8 cellular contexts compared by ENCODE assay signal in genomic region chr2:130195089-130195635, GRCh38. TPM values are rescaled to one million over a fixed set of nuclear protein-coding genes. Genes with fewer than 3 reads are reported as not detected.
DNase-seq lines count a peak whose midpoint lies in the region; ATAC-seq, FAIRE-seq and TF ChIP-seq lines count a peak whose summit lies in the region.
"Not testable (repeated sequence)": the region's sequence is repeated elsewhere in the genome, so short reads cannot be mapped to it uniquely, and the experiment has no call there.
"Had no signal": no experiment of that assay in that cellular context is flagged by ENCODE, and none has a peak within 500 bp of the region (broad histone marks: within the 10 kb centered on the region; RNA-seq: fewer than 3 reads in every experiment).

No MANE protein-coding gene starts in this region.

- not testable (repeated sequence) for H3K9me3 Mint-ChIP-seq in activated naive CD8-positive, alpha-beta T cell treated with anti-CD3 and anti-CD28 coated beads, Interleukin-2, amount 50 U/mL, for 24 hours

- BruUV-seq in HepG2 (replicated peaks; lab: Mats Ljungman, UMichigan): not testable (repeated sequence)

- 49 to 60% (median 55%) methylated on average over 7 to 9 of the region's 9 CpGs for WGBS in heart left ventricle, 4 donors
- WGBS in HepG2 (ENCODE audit: low lambda C conversion rate): 56% methylated on average over 9 of the region's 9 CpGs

- CTCF ChIA-PET in HepG2 (lab: Yijun Ruan, JAX; ENCODE audit: low intra/inter-chr PET ratio, low total read pairs): not testable (repeated sequence)

- H3K27ac ChIP-seq in heart left ventricle: peak overlapping the region in 5 of 12 donors; percentile 24 to 87 (median 74)
- H3K27ac ChIP-seq in HepG2 (ENCODE audit: extremely low read length, insufficient read depth, low read length): not testable (repeated sequence)

- not testable (repeated sequence) for H3K27me3 Mint-ChIP-seq in activated naive CD8-positive, alpha-beta T cell treated with anti-CD3 and anti-CD28 coated beads, Interleukin-2, amount 50 U/mL, for 24 hours

- TF ChIP-seq CTCF in LNCaP clone FGC (IDR thresholded peaks at IDR 0.05; ENCODE audit: control insufficient read depth, extremely low read depth, insufficient read depth); heart left ventricle (IDR thresholded peaks at IDR 0.05); HepG2 (CRISPR knock-in tag; IDR thresholded peaks at IDR 0.05): not testable (repeated sequence)

- H3K36me3 ChIP-seq in heart left ventricle; HepG2 (replicated peaks in 1 of 2; ENCODE audit: control insufficient read depth in 1 of 2, insufficient read depth in 2 of 2, low read length in 2 of 2): not testable (repeated sequence)

- H3K27ac Mint-ChIP-seq in activated naive CD8-positive, alpha-beta T cell treated with anti-CD3 and anti-CD28 coated beads, Interleukin-2, amount 50 U/mL, for 24 hours: not testable (repeated sequence)

- H3K4me2 ChIP-seq in HepG2 (ENCODE audit: low read depth, low read length): not testable (repeated sequence)

- not testable (repeated sequence) for TF ChIP-seq POLR2A in heart left ventricle (IDR thresholded peaks at IDR 0.05); HepG2 (IDR thresholded peaks at IDR 0.05; ENCODE audit: insufficient read depth in 1 of 2, low read depth in 2 of 2, low read length in 2 of 2)

- not testable (repeated sequence) for FAIRE-seq in HepG2 (lab: Jason Lieb, UNC)

- not testable (repeated sequence) for H3K4me3 Mint-ChIP-seq in activated naive CD8-positive, alpha-beta T cell treated with anti-CD3 and anti-CD28 coated beads, Interleukin-2, amount 50 U/mL, for 24 hours

- H3K27me3 ChIP-seq in heart left ventricle; HepG2 (ENCODE audit: control insufficient read depth in 1 of 2, insufficient read depth in 2 of 2, low read length in 2 of 2): not testable (repeated sequence)

- POLR2A ChIA-PET in HepG2 (lab: Yijun Ruan, JAX): not testable (repeated sequence)

- ATAC-seq in activated naive CD8-positive, alpha-beta T cell treated with anti-CD3 and anti-CD28 coated beads, Interleukin-2, amount 50 U/mL, for 24 hours: peak; percentile 44
- ATAC-seq in heart left ventricle: peak; percentile 72 to 82 (median 81)
- ATAC-seq in left ventricle myocardium superior: peak; percentile 81
- peak; percentile 7; the same call in 1 of the 3 replicates for ATAC-seq in HepG2
- peak; percentile 11 for ATAC-seq in stimulated activated naive CD8-positive, alpha-beta T cell treated with anti-CD3 and anti-CD28 coated beads, Interleukin-15, Interleukin-2, amounts not matched to agents 100 U/mL and 50 U/mL, for 24 hours

- H3K9me3 ChIP-seq in heart left ventricle; HepG2 (ENCODE audit: low read length): not testable (repeated sequence)

- not testable (repeated sequence) for H3K36me3 Mint-ChIP-seq in activated naive CD8-positive, alpha-beta T cell treated with anti-CD3 and anti-CD28 coated beads, Interleukin-2, amount 50 U/mL, for 24 hours (ENCODE audit: low read depth)

- H2AFZ ChIP-seq in HepG2 (ENCODE audit: low read length): not testable (repeated sequence)

- TF ChIP-seq RAD21 in HepG2 (CRISPR knock-in tag; IDR thresholded peaks at IDR 0.05): not testable (repeated sequence)

- H3K4me3 ChIP-seq in LNCaP clone FGC (ENCODE audit: low read depth, low read length); HepG2 (replicated peaks in 1 of 3; ENCODE audit: insufficient read depth in 1 of 3, low read depth in 2 of 3, low read length in 3 of 3): not testable (repeated sequence)
- peak overlapping the region in 1 of 12 donors; percentile 28 for H3K4me3 ChIP-seq in heart left ventricle

- in situ Hi-C loops in HepG2 (cut with HindIII; ENCODE audit: extremely low pct_ligation_motif_present, low pct_unique_long_range_greater_than_20kb): loop anchor here (25.0 kb wide), 1 partner anchor 1292 kb away; the partner anchor contains the start of genes MZT2A and TUBA3D

- peaks cover 0 to 10% (median 0%) of the 10 kb centered on the region in 12 donors for H3K4me1 ChIP-seq in heart left ventricle
- not testable (repeated sequence) for H3K4me1 ChIP-seq in HepG2 (ENCODE audit: insufficient read depth, low read length)

- peak; percentile 10 for DNase-seq in LNCaP clone FGC (ENCODE audit: low read depth)
- DNase-seq in activated naive CD8-positive, alpha-beta T cell treated with anti-CD3 and anti-CD28 coated beads, Interleukin-2, amount 50 U/mL, for 24 hours; heart left ventricle; left ventricle myocardium superior; HepG2 (ENCODE audit: low spot score); stimulated activated naive CD8-positive, alpha-beta T cell treated with anti-CD3 and anti-CD28 coated beads, Interleukin-15, Interleukin-2, amounts not matched to agents 100 U/mL and 50 U/mL, for 24 hours: not testable (repeated sequence)

- not testable (repeated sequence) for H3K9ac ChIP-seq in HepG2 (ENCODE audit: insufficient read depth, low read depth, low read length)

- intact Hi-C loops in heart left ventricle (cut with DNase I); left ventricle myocardium superior (cut with micrococcal nuclease); HepG2 (cut with micrococcal nuclease; ENCODE audit: unreplicated experiment): not testable (repeated sequence)

- not testable (repeated sequence) for H3K79me2 ChIP-seq in HepG2 (ENCODE audit: insufficient read depth, low read length)

- not testable (repeated sequence) for H4K20me1 ChIP-seq in HepG2 (ENCODE audit: insufficient read depth, low read length)

- TF ChIP-seq EP300 in HepG2 (IDR thresholded peaks at IDR 0.05; ENCODE audit: low read depth in 2 of 2, low read length in 2 of 2); HepG2 (CRISPR knock-in tag; IDR thresholded peaks at IDR 0.05; ENCODE audit: borderline replicate concordance): not testable (repeated sequence)

- not testable (repeated sequence) for H3K4me1 Mint-ChIP-seq in activated naive CD8-positive, alpha-beta T cell treated with anti-CD3 and anti-CD28 coated beads, Interleukin-2, amount 50 U/mL, for 24 hours

RNA-seq across cellular contexts. Expression of gene TUBA3E, which starts 3.1 kb away (rescaled TPM):
- total RNA-seq in heart left ventricle: 100 to 1,000 TPM in 2 of 9 donors, 10 to 100 TPM in 3, 1 to 10 TPM in 4; 2.8 to 117 (median 44.7) TPM
- polyA plus RNA-seq in heart left ventricle: 100 to 1,000 TPM in 1 of 2 donors, 10 to 100 TPM in 1; 69.5 to 325 TPM
- 60.2 TPM for total RNA-seq in left ventricle myocardium superior
- not detected in 2 replicates for total RNA-seq in HepG2 (2016; rRNA removed; fragmentation: Illumina TruSeq; extraction: Trizol)
- total RNA-seq in HepG2 (2016; cell fraction: cytosol; rRNA removed; fragmentation: Illumina TruSeq; extraction: Trizol; ENCODE audit: low read depth): not detected in 2 replicates
- total RNA-seq in HepG2 (2016; cell fraction: insoluble cytoplasmic fraction; rRNA removed; fragmentation: Illumina TruSeq; extraction: Trizol): not detected in 2 replicates
- not detected in 2 replicates for total RNA-seq in HepG2 (2016; cell fraction: membrane; rRNA removed; fragmentation: Illumina TruSeq; extraction: Trizol)
- not detected in 2 replicates for total RNA-seq in HepG2 (2016; cell fraction: nucleus; rRNA removed; fragmentation: Illumina TruSeq; extraction: Trizol)
- polyA plus RNA-seq in HepG2 (2011; rRNA removed): not detected in 2 replicates
- polyA plus RNA-seq in HepG2 (2011; cell fraction: cytosol; rRNA removed): not detected in 2 replicates
- polyA plus RNA-seq in HepG2 (2011; cell fraction: nucleus; rRNA removed): not detected in 2 replicates
- not detected in 2 replicates for polyA plus RNA-seq in HepG2 (2012)
- not detected in 2 replicates for polyA plus RNA-seq in HepG2 (2016; cell fraction: cytosol; fragmentation: Illumina TruSeq; extraction: Trizol; ENCODE audit: low read depth)
- not detected in 2 replicates for polyA plus RNA-seq in HepG2 (2016; cell fraction: insoluble cytoplasmic fraction; fragmentation: Illumina TruSeq; extraction: Trizol; ENCODE audit: low read depth)
- polyA plus RNA-seq in HepG2 (2016; cell fraction: membrane; fragmentation: Illumina TruSeq; extraction: Trizol; ENCODE audit: low read depth): not detected in 2 replicates
- polyA plus RNA-seq in HepG2 (2016; cell fraction: nucleus; fragmentation: Illumina TruSeq; extraction: Trizol; ENCODE audit: insufficient read depth, low read depth): not detected in 2 replicates
- polyA minus RNA-seq in HepG2 (2011; rRNA and poly(A)+ RNA removed; ENCODE audit: low replicate concordance): not detected in 2 replicates
- polyA minus RNA-seq in HepG2 (2011; cell fraction: cytosol; rRNA and poly(A)+ RNA removed): not detected in 2 replicates
- polyA minus RNA-seq in HepG2 (2011; cell fraction: nucleus; rRNA and poly(A)+ RNA removed): not detected in 2 replicates
- total RNA-seq: CD4-positive, alpha-beta T cell; GM23248 had no signal
- polyA plus RNA-seq: GM23248 had no signal

RNA-seq across cellular contexts. Expression of gene MZT2B, which starts 13.1 kb away (rescaled TPM):
- total RNA-seq in heart left ventricle (100 to 1,000 TPM; 269 to 480 (median 360) TPM), left ventricle myocardium superior (510 TPM), HepG2 (2016; rRNA removed; fragmentation: Illumina TruSeq; extraction: Trizol) (308 and 410 TPM in 2 replicates)
- polyA plus RNA-seq in heart left ventricle (100 to 1,000 TPM; 279 to 623 TPM), HepG2 (2011; rRNA removed) (244 and 253 TPM in 2 replicates)
- total RNA-seq in HepG2 (2016; cell fraction: cytosol; rRNA removed; fragmentation: Illumina TruSeq; extraction: Trizol; ENCODE audit: low read depth): 664 and 798 TPM in 2 replicates
- 352 and 417 TPM in 2 replicates for total RNA-seq in HepG2 (2016; cell fraction: insoluble cytoplasmic fraction; rRNA removed; fragmentation: Illumina TruSeq; extraction: Trizol)
- 641 and 838 TPM in 2 replicates for total RNA-seq in HepG2 (2016; cell fraction: membrane; rRNA removed; fragmentation: Illumina TruSeq; extraction: Trizol)
- total RNA-seq in HepG2 (2016; cell fraction: nucleus; rRNA removed; fragmentation: Illumina TruSeq; extraction: Trizol): 142 and 179 TPM in 2 replicates
- polyA plus RNA-seq in HepG2 (2011; cell fraction: cytosol; rRNA removed): 121 and 325 TPM in 2 replicates
- 97.5 and 107 TPM in 2 replicates for polyA plus RNA-seq in HepG2 (2011; cell fraction: nucleus; rRNA removed)
- 208 and 248 TPM in 2 replicates for polyA plus RNA-seq in HepG2 (2012)
- 676 and 762 TPM in 2 replicates for polyA plus RNA-seq in HepG2 (2016; cell fraction: cytosol; fragmentation: Illumina TruSeq; extraction: Trizol; ENCODE audit: low read depth)
- polyA plus RNA-seq in HepG2 (2016; cell fraction: insoluble cytoplasmic fraction; fragmentation: Illumina TruSeq; extraction: Trizol; ENCODE audit: low read depth): 300 and 324 TPM in 2 replicates
- 541 and 609 TPM in 2 replicates for polyA plus RNA-seq in HepG2 (2016; cell fraction: membrane; fragmentation: Illumina TruSeq; extraction: Trizol; ENCODE audit: low read depth)
- polyA plus RNA-seq in HepG2 (2016; cell fraction: nucleus; fragmentation: Illumina TruSeq; extraction: Trizol; ENCODE audit: insufficient read depth, low read depth): 261 and 270 TPM in 2 replicates
- 12.3 and 45.2 TPM in 2 replicates for polyA minus RNA-seq in HepG2 (2011; rRNA and poly(A)+ RNA removed; ENCODE audit: low replicate concordance)
- polyA minus RNA-seq in HepG2 (2011; cell fraction: cytosol; rRNA and poly(A)+ RNA removed): 53.2 and 58.8 TPM in 2 replicates
- 20.9 and 25.2 TPM in 2 replicates for polyA minus RNA-seq in HepG2 (2011; cell fraction: nucleus; rRNA and poly(A)+ RNA removed)

RNA-seq across cellular contexts. Expression of gene SMPD4, which starts 13.8 kb away (rescaled TPM):
- total RNA-seq in heart left ventricle (10 to 100 TPM; 23.4 to 32.7 (median 29.2) TPM), left ventricle myocardium superior (31.6 TPM), HepG2 (2016; rRNA removed; fragmentation: Illumina TruSeq; extraction: Trizol) (70.5 and 72.5 TPM in 2 replicates)
- polyA plus RNA-seq in heart left ventricle (10 to 100 TPM; 28.5 to 41.1 TPM), HepG2 (2011; rRNA removed) (63.2 and 69.0 TPM in 2 replicates)
- 16.2 and 16.4 TPM in 2 replicates for total RNA-seq in HepG2 (2016; cell fraction: cytosol; rRNA removed; fragmentation: Illumina TruSeq; extraction: Trizol; ENCODE audit: low read depth)
- 63.3 and 71.6 TPM in 2 replicates for total RNA-seq in HepG2 (2016; cell fraction: insoluble cytoplasmic fraction; rRNA removed; fragmentation: Illumina TruSeq; extraction: Trizol)
- total RNA-seq in HepG2 (2016; cell fraction: membrane; rRNA removed; fragmentation: Illumina TruSeq; extraction: Trizol): 45.6 and 46.9 TPM in 2 replicates
- total RNA-seq in HepG2 (2016; cell fraction: nucleus; rRNA removed; fragmentation: Illumina TruSeq; extraction: Trizol): 70.7 and 77.5 TPM in 2 replicates
- 27.2 and 39.1 TPM in 2 replicates for polyA plus RNA-seq in HepG2 (2011; cell fraction: cytosol; rRNA removed)
- 483 and 680 TPM in 2 replicates for polyA plus RNA-seq in HepG2 (2011; cell fraction: nucleus; rRNA removed)
- 53.0 and 69.5 TPM in 2 replicates for polyA plus RNA-seq in HepG2 (2012)
- 12.9 and 14.8 TPM in 2 replicates for polyA plus RNA-seq in HepG2 (2016; cell fraction: cytosol; fragmentation: Illumina TruSeq; extraction: Trizol; ENCODE audit: low read depth)
- 81.9 and 105 TPM in 2 replicates for polyA plus RNA-seq in HepG2 (2016; cell fraction: insoluble cytoplasmic fraction; fragmentation: Illumina TruSeq; extraction: Trizol; ENCODE audit: low read depth)
- polyA plus RNA-seq in HepG2 (2016; cell fraction: membrane; fragmentation: Illumina TruSeq; extraction: Trizol; ENCODE audit: low read depth): 36.8 and 38.6 TPM in 2 replicates
- 229 and 236 TPM in 2 replicates for polyA plus RNA-seq in HepG2 (2016; cell fraction: nucleus; fragmentation: Illumina TruSeq; extraction: Trizol; ENCODE audit: insufficient read depth, low read depth)
- polyA minus RNA-seq in HepG2 (2011; rRNA and poly(A)+ RNA removed; ENCODE audit: low replicate concordance): 39.1 and 125 TPM in 2 replicates
- polyA minus RNA-seq in HepG2 (2011; cell fraction: cytosol; rRNA and poly(A)+ RNA removed): 39.4 and 44.1 TPM in 2 replicates
- 82.9 and 90.9 TPM in 2 replicates for polyA minus RNA-seq in HepG2 (2011; cell fraction: nucleus; rRNA and poly(A)+ RNA removed)

RNA-seq across cellular contexts. Expression of gene CCDC74B, which starts 50.2 kb away (rescaled TPM):
- 1 to 10 TPM in 1 of 9 donors, under 1 TPM in 7, not detected in 1; 0.14 to 2.3 (median 0.48) TPM for total RNA-seq in heart left ventricle
- under 1 TPM; 0.50 to 0.55 TPM for polyA plus RNA-seq in heart left ventricle
- total RNA-seq in left ventricle myocardium superior: 0.64 TPM
- total RNA-seq in HepG2 (2016; rRNA removed; fragmentation: Illumina TruSeq; extraction: Trizol): 0.11 TPM in 1 of 2 replicates, not detected in the other
- 0.26 TPM in 1 of 2 replicates, not detected in the other for total RNA-seq in HepG2 (2016; cell fraction: cytosol; rRNA removed; fragmentation: Illumina TruSeq; extraction: Trizol; ENCODE audit: low read depth)
- 0.15 and 0.24 TPM in 2 replicates for total RNA-seq in HepG2 (2016; cell fraction: insoluble cytoplasmic fraction; rRNA removed; fragmentation: Illumina TruSeq; extraction: Trizol)
- 0.55 TPM in 1 of 2 replicates, not detected in the other for total RNA-seq in HepG2 (2016; cell fraction: membrane; rRNA removed; fragmentation: Illumina TruSeq; extraction: Trizol)
- total RNA-seq in HepG2 (2016; cell fraction: nucleus; rRNA removed; fragmentation: Illumina TruSeq; extraction: Trizol): 0.28 and 0.37 TPM in 2 replicates
- polyA plus RNA-seq in HepG2 (2011; rRNA removed): 0.07 and 0.12 TPM in 2 replicates
- 0.04 and 0.21 TPM in 2 replicates for polyA plus RNA-seq in HepG2 (2011; cell fraction: cytosol; rRNA removed)
- polyA plus RNA-seq in HepG2 (2011; cell fraction: nucleus; rRNA removed): 1.0 and 1.3 TPM in 2 replicates
- polyA plus RNA-seq in HepG2 (2012): 0.04 and 0.16 TPM in 2 replicates
- 0.26 and 0.28 TPM in 2 replicates for polyA plus RNA-seq in HepG2 (2016; cell fraction: cytosol; fragmentation: Illumina TruSeq; extraction: Trizol; ENCODE audit: low read depth)
- polyA plus RNA-seq in HepG2 (2016; cell fraction: insoluble cytoplasmic fraction; fragmentation: Illumina TruSeq; extraction: Trizol; ENCODE audit: low read depth): 0.35 TPM in 1 of 2 replicates, not detected in the other
- polyA plus RNA-seq in HepG2 (2016; cell fraction: membrane; fragmentation: Illumina TruSeq; extraction: Trizol; ENCODE audit: low read depth): 0.21 and 0.37 TPM in 2 replicates
- polyA plus RNA-seq in HepG2 (2016; cell fraction: nucleus; fragmentation: Illumina TruSeq; extraction: Trizol; ENCODE audit: insufficient read depth, low read depth): 0.75 and 0.81 TPM in 2 replicates
- polyA minus RNA-seq in HepG2 (2011; rRNA and poly(A)+ RNA removed; ENCODE audit: low replicate concordance): 0.47 TPM in 1 of 2 replicates, not detected in the other
- not detected in 2 replicates for polyA minus RNA-seq in HepG2 (2011; cell fraction: cytosol; rRNA and poly(A)+ RNA removed)
- polyA minus RNA-seq in HepG2 (2011; cell fraction: nucleus; rRNA and poly(A)+ RNA removed): 0.50 and 0.90 TPM in 2 replicates

Comparison
In these comparisons a context has a peak if more than half of its experiments do, and no peak if none do; other contexts are left out.
1. ATAC-seq: peak in every context shown above with its lines; median percentile 81 in heart left ventricle; 81 in left ventricle myocardium superior; 44 in activated naive CD8-positive, alpha-beta T cell treated with anti-CD3 and anti-CD28 coated beads, Interleukin-2, amount 50 U/mL, for 24 hours; 11 in stimulated activated naive CD8-positive, alpha-beta T cell treated with anti-CD3 and anti-CD28 coated beads, Interleukin-15, Interleukin-2, amounts not matched to agents 100 U/mL and 50 U/mL, for 24 hours; 7 in HepG2.